Comparison of ENCODE assay signal across 10 cellular contexts in the genomic region with DNA sequence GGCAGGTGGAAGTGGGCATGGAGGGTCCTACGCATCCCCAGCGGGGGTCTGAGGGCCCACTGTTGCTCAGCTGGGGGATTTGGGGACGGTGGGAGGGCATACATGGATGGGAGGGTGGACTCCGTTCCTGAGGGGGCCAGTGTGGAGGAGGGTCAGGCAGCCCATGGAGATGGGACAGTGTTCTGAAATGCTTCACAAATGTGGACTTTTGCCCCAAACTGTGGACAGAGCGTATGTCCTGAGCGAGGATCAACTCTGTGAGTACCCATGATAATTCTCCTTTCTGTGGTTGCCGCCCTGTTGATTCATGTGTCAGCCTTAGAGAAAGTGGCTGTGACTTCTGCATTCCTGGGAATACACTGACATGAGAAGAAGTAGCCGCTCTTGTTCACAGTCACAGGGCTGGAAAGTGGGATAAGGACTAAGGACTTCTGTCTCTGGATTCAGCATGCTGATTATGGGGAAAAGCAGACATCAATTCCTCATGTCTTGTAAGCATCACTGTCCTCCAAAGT. TPM values are rescaled to one million over a fixed set of nuclear protein-coding genes. Genes with fewer than 3 reads are reported as not detected.
DNase-seq lines count a peak whose midpoint lies in the region; ATAC-seq, FAIRE-seq and TF ChIP-seq lines count a peak whose summit lies in the region.
"Had no signal": no experiment of that assay in that cellular context is flagged by ENCODE, and none has a peak within 500 bp of the region (broad histone marks: within the 10 kb centered on the region; RNA-seq: fewer than 3 reads in every experiment).

No MANE protein-coding gene starts in this region.

- no peaks in the 10 kb centered on the region for H3K27me3 Mint-ChIP-seq in activated naive CD4-positive, alpha-beta T cell treated with anti-CD3 and anti-CD28 coated beads, Interleukin-2, amount 50 U/mL, for 24 hours

- H3K4me1 ChIP-seq in K562 (replicated peaks in 1 of 2; ENCODE audit: control insufficient read depth in 2 of 2, insufficient read depth in 2 of 2, low read length in 2 of 2) (peaks cover 18 to 64% of the 10 kb centered on the region in 2 experiments), mesodermal cell (ENCODE audit: control insufficient read depth, insufficient read depth, low read length, poor library complexity, severe bottlenecking) (peaks cover 42% of the 10 kb centered on the region), uterus (peaks cover 0 to 5% of the 10 kb centered on the region in 2 donors)

- H3K4me3 ChIP-seq in K562 = no peak overlapping the region
- H3K4me3 ChIP-seq in mesodermal cell (ENCODE audit: extremely low read depth, insufficient read depth, low read length, poor library complexity, severe bottlenecking) = no peak overlapping the region
- no peak overlapping the region for H3K4me3 ChIP-seq in uterus
- H3K4me3 ChIP-seq in H7 (ENCODE audit: insufficient read depth, low read depth, low read length) = no peak overlapping the region

- peak overlapping the region; percentile 53 for H3K4me3 Mint-ChIP-seq in activated naive CD4-positive, alpha-beta T cell treated with anti-CD3 and anti-CD28 coated beads, Interleukin-2, amount 50 U/mL, for 24 hours

- no peaks in the 10 kb centered on the region for H3K9me3 ChIP-seq in K562 (replicated peaks; ENCODE audit: control insufficient read depth, insufficient read depth, low read depth, low read length)
- H3K9me3 ChIP-seq in mesodermal cell (ENCODE audit: control insufficient read depth, low read length) = no peaks in the 10 kb centered on the region
- no peaks in the 10 kb centered on the region for H3K9me3 ChIP-seq in uterus

- peaks cover 5% of the 10 kb centered on the region for H3K36me3 Mint-ChIP-seq in activated naive CD4-positive, alpha-beta T cell treated with anti-CD3 and anti-CD28 coated beads, Interleukin-2, amount 50 U/mL, for 24 hours
- H3K36me3 Mint-ChIP-seq in activated naive CD4-positive, alpha-beta T cell treated with anti-CD3 and anti-CD28 coated beads, Interleukin-2, amount 50 U/mL, for 72 hours = peaks cover 5 to 34% of the 10 kb centered on the region in 2 donors

- TF ChIP-seq CTCF in K562 (IDR thresholded peaks at IDR 0.05 in 2 of 3, conservative IDR thresholded peaks at IDR 0.05 in 1 of 3; ENCODE audit: insufficient read depth in 2 of 3, low read depth in 1 of 3, low read length in 3 of 3) = no peak
- no peak for TF ChIP-seq CTCF in uterus (IDR thresholded peaks at IDR 0.05)

- H3K27ac Mint-ChIP-seq in activated naive CD4-positive, alpha-beta T cell treated with anti-CD3 and anti-CD28 coated beads, Interleukin-2, amount 50 U/mL, for 24 hours = peak overlapping the region; percentile 96
- H3K27ac Mint-ChIP-seq in activated naive CD4-positive, alpha-beta T cell treated with anti-CD3 and anti-CD28 coated beads, Interleukin-2, amount 50 U/mL, for 72 hours = peak overlapping the region in 1 of 2 donors; percentile 98

- peak overlapping the region; percentile 35 for H2AFZ ChIP-seq in K562 (ENCODE audit: low read depth, low read length)

- no peaks in the 10 kb centered on the region for H3K9me3 Mint-ChIP-seq in activated naive CD4-positive, alpha-beta T cell treated with anti-CD3 and anti-CD28 coated beads, Interleukin-2, amount 50 U/mL, for 24 hours
- peaks cover 0 to 5% of the 10 kb centered on the region in 2 donors for H3K9me3 Mint-ChIP-seq in activated naive CD4-positive, alpha-beta T cell treated with anti-CD3 and anti-CD28 coated beads, Interleukin-2, amount 50 U/mL, for 72 hours

- no TSS peak for BruUV-seq in K562 (replicated peaks; lab: Mats Ljungman, UMichigan)

- POLR2A ChIA-PET in K562 (lab: Yijun Ruan, JAX) = interaction anchor here (0.6 to 1.7 kb wide), 5 partner anchors 21 to 646 kb away, joined by 3 to 4 read pairs (median 3); no protein-coding TSS in a partner anchor

- intact Hi-C loops in K562 (cut with micrococcal nuclease) = loop anchor here (2.0 kb wide), 1 partner anchor 34 kb away; the partner anchor contains the start of gene SMAD3
- intact Hi-C loops in uterus (cut with DNase I; ENCODE audit: low total_unique reads) = no loop called here

- no peaks in the 10 kb centered on the region for H3K9me1 ChIP-seq in K562 (ENCODE audit: control insufficient read depth, insufficient read depth, low read length)

- 48% methylated on average over 8 of the region's 8 CpGs for WGBS in K562 (ENCODE audit: insufficient coverage, low coverage, missing lambda C conversion rate)
- 87 to 88% methylated on average over 6 to 8 of the region's 8 CpGs for WGBS in mesodermal cell (ENCODE audit: insufficient coverage in 2 of 2), 2 experiments

- no peak for DNase-seq in activated naive CD4-positive, alpha-beta T cell treated with anti-CD3 and anti-CD28 coated beads, Interleukin-2, amount 50 U/mL, for 72 hours (ENCODE audit: low spot score in 2 of 2)
- DNase-seq in K562 (ENCODE audit: extremely low read depth in 1 of 4, low spot score in 3 of 4) (no peak), uterus (no peak), H7 (no peak), SK-N-DZ (ENCODE audit: low spot score) (no peak), dedifferentiated amniotic fluid mesenchymal stem cell (ENCODE audit: extremely low spot score) (no peak)

- no peak for TF ChIP-seq EP300 in K562 (IDR thresholded peaks at IDR 0.05; ENCODE audit: low read length)

- peaks cover 45% of the 10 kb centered on the region; the same call in 2 of the 3 replicates for H3K36me3 ChIP-seq in K562 (ENCODE audit: control insufficient read depth, insufficient read depth, low read length)
- H3K36me3 ChIP-seq in mesodermal cell (ENCODE audit: control insufficient read depth, insufficient read depth, low read length) = peaks cover 35% of the 10 kb centered on the region
- H3K36me3 ChIP-seq in uterus = no peaks in the 10 kb centered on the region
- H3K36me3 ChIP-seq in H7 (replicated peaks; ENCODE audit: control insufficient read depth, insufficient read depth, low read length) = no peaks in the 10 kb centered on the region

- H3K79me2 ChIP-seq in K562 (ENCODE audit: control insufficient read depth, insufficient read depth, low read length) = peaks cover 86% of the 10 kb centered on the region

- CTCF ChIA-PET in K562 (lab: Yijun Ruan, JAX; ENCODE audit: low intra/inter-chr PET ratio) = no interaction called here

- no peak for ATAC-seq in activated naive CD4-positive, alpha-beta T cell treated with anti-CD3 and anti-CD28 coated beads, Interleukin-2, amount 50 U/mL, for 72 hours
- peak; percentile 9; the same call in 2 of the 3 replicates for ATAC-seq in K562

- H3K4me1 Mint-ChIP-seq in activated naive CD4-positive, alpha-beta T cell treated with anti-CD3 and anti-CD28 coated beads, Interleukin-2, amount 50 U/mL, for 24 hours = peaks cover 10% of the 10 kb centered on the region

- no peak for TF ChIP-seq POLR2A in K562 (conservative IDR thresholded peaks at IDR 0.05)
- TF ChIP-seq POLR2A in uterus (IDR thresholded peaks at IDR 0.05) = no peak

- TF ChIP-seq RAD21 in K562 (CRISPR knock-in tag; conservative IDR thresholded peaks at IDR 0.05 in 1 of 2, IDR thresholded peaks at IDR 0.05 in 1 of 2) = no peak

- H3K27me3 ChIP-seq in K562 (ENCODE audit: control insufficient read depth in 2 of 2, insufficient read depth in 2 of 2, low read length in 2 of 2) = no peaks in the 10 kb centered on the region
- H3K27me3 ChIP-seq in uterus = no peaks in the 10 kb centered on the region
- no peaks in the 10 kb centered on the region for H3K27me3 ChIP-seq in H7 (ENCODE audit: control insufficient read depth, insufficient read depth, low read length)

- H3K4me2 ChIP-seq in K562 (ENCODE audit: insufficient read depth, low read length) = peak overlapping the region; percentile 59

- in situ Hi-C loops in K562 (cut with MboI) = no loop called here

- peak overlapping the region; percentile 58 to 89 for H3K9ac ChIP-seq in K562 (ENCODE audit: insufficient read depth in 1 of 2, low read depth in 2 of 2, low read length in 2 of 2)

- no peak for FAIRE-seq in K562 (lab: Jason Lieb, UNC)
- FAIRE-seq: endothelial cell of umbilical vein, TTC549 had no signal

- peak overlapping the region; percentile 81 for H3K27ac ChIP-seq in K562 (ENCODE audit: extremely low read depth, low read depth, low read length)
- H3K27ac ChIP-seq in mesodermal cell (ENCODE audit: low read depth, low read length, severe bottlenecking) = peak overlapping the region; percentile 29
- peak overlapping the region; percentile 65 to 70 for H3K27ac ChIP-seq in uterus

- H4K20me1 ChIP-seq in K562 (replicated peaks; ENCODE audit: control insufficient read depth, insufficient read depth, low read length) = peaks cover 8% of the 10 kb centered on the region; the same call in 1 of the 2 replicates

TF ChIP-seq in K562, 482 proteins besides CTCF, POLR2A, EP300 and RAD21 (continues in another document):
- no peak for TF ChIP-seq HOXB6 (CRISPR knock-in tag; IDR thresholded peaks at IDR 0.05; ENCODE audit: borderline replicate concordance)

RNA-seq across cellular contexts. Expression of gene SMAD3, which starts 33.4 kb away (rescaled TPM):
- 10 to 100 TPM; 15.4 to 75.9 TPM for total RNA-seq in activated naive CD4-positive, alpha-beta T cell treated with anti-CD3 and anti-CD28 coated beads, Interleukin-2, amount 50 U/mL, for 72 hours
- total RNA-seq in K562 (2011; cell fraction: chromatin; rRNA removed; ENCODE audit: low replicate concordance) = 61.6 and 88.8 TPM in 2 replicates
- 33.5 and 35.9 TPM in 2 replicates for total RNA-seq in K562 (2011; cell fraction: nucleolus; rRNA removed)
- total RNA-seq in K562 (2011; cell fraction: nucleoplasm; rRNA removed) = 44.2 and 72.8 TPM in 2 replicates
- 11.1 and 11.9 TPM in 2 replicates for total RNA-seq in K562 (2014; rRNA removed)
- total RNA-seq in K562 (2014; rRNA removed; fragmentation: Illumina TruSeq; extraction: Trizol) = 9.2 and 11.0 TPM in 2 replicates
- 9.1 and 9.6 TPM in 2 replicates for total RNA-seq in K562 (2015; rRNA removed; fragmentation: Illumina TruSeq; extraction: Trizol)
- total RNA-seq in K562 (2021) = 24.3 and 30.1 TPM in 2 replicates
- 14.6 and 22.6 TPM in 2 replicates for polyA plus RNA-seq in K562 (2011; rRNA removed)
- polyA plus RNA-seq in K562 (2011; cell fraction: cytosol; rRNA removed) = 11.5 and 14.8 TPM in 2 replicates
- polyA plus RNA-seq in K562 (2011; cell fraction: nucleus; rRNA removed) = 52.1 and 90.9 TPM in 2 replicates
- polyA plus RNA-seq in K562 (2012) = 17.9 and 20.7 TPM in 2 replicates
- 34.7 and 39.2 TPM in 2 replicates for polyA plus RNA-seq in K562 (2014; fragmentation: Illumina TruSeq; extraction: Trizol)
- 1 to 10 TPM; 4.3 to 5.0 TPM for polyA plus RNA-seq in K562 (2014; fragmentation: Nextera tagmentation; extraction: Ambion mirVana)
- polyA plus RNA-seq in K562 (2014; rRNA removed) = 13.3 and 14.3 TPM in 2 replicates
- 14.9 and 15.1 TPM in 2 replicates for polyA minus RNA-seq in K562 (2011; rRNA and poly(A)+ RNA removed)
- 15.1 and 16.3 TPM in 2 replicates for polyA minus RNA-seq in K562 (2011; cell fraction: cytosol; rRNA and poly(A)+ RNA removed)
- 12.7 and 18.8 TPM in 2 replicates for polyA minus RNA-seq in K562 (2011; cell fraction: nucleus; rRNA and poly(A)+ RNA removed)
- polyA plus RNA-seq in mesodermal cell (2013, experiment 1 of 2) = 38.8 TPM
- 36.1 TPM for polyA plus RNA-seq in mesodermal cell (2013, experiment 2 of 2)
- 10 to 100 TPM; 14.3 to 66.9 (median 32.3) TPM for total RNA-seq in uterus
- total RNA-seq in H7 (2014; rRNA removed; shearing (Covaris generic)) = 29.2 and 30.8 TPM in 2 replicates
- polyA plus RNA-seq in SK-N-DZ (2014; cell fraction: cytosol; rRNA removed) = 9.6 and 9.9 TPM in 2 replicates
- polyA plus RNA-seq in SK-N-DZ (2014; cell fraction: nucleus; rRNA removed) = 9.2 and 14.6 TPM in 2 replicates

Comparison
In these comparisons a context has a peak if more than half of its experiments do, and no peak if none do; other contexts are left out.
1. H3K27ac ChIP-seq: peak in every context shown above with its lines; median percentile 81 in K562; 68 in uterus; 29 in mesodermal cell.